In the genomic region with DNA sequence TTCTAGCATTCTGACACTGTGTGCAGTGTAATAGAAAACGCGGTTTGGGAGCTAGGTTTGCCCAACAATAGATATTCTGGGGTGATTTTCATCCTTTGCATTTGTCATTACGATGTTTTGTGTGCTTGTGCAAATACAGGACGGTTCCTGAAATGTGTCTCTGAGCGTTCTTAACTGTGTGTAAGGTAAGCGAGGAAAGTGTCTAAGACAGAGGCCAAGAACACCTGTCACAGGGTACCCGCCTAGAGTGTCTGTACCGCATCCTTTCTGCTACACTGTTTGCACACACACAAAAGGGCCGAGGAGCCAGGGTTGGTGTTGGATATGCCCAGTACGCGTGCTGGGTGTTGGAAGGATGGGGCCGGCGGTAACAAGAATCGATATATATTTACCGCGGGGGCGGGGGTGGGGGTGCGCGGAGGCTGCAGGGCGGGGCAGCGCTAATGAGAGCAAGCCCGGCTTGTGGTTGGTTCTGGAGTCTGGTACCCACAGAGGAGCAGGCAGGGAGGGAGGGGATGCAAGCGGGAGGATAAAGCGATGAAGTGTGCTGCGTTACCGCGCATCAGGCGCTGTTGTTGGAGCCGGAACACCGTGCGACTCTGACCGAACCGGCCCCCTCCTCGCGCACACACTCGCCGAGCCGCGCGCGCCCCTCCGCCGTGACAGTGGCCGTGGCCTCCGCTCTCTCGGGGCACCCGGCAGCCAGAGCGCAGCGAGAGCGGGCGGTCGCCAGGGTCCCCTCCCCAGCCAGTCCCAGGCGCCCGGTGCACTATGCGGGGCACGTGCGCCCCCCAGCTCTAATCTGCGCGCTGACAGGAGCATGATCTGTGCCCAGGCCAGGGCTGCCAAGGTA, we compare ENCODE assay signal across 7 cellular contexts. TPM values are rescaled to one million over a fixed set of nuclear protein-coding genes. Genes with fewer than 3 reads are reported as not detected.
DNase-seq lines count a peak whose midpoint lies in the region; ATAC-seq and TF ChIP-seq lines count a peak whose summit lies in the region.

Gene HECW1, plus strand, starts transcription at position 560 of the 853 bp plus-strand sequence. CDS start 131,259 bp downstream, outside the sequence.

- H3K27ac Mint-ChIP-seq in CD8-positive, alpha-beta memory T cell, result no peak within 1 kb of the TSS

- peak within 1 kb of the TSS in 1 of 7 donors; percentile 15 for H3K4me3 Mint-ChIP-seq in CD8-positive, alpha-beta memory T cell

- H3K9me3 ChIP-seq in WERI-Rb-1 (ENCODE audit: severe bottlenecking), result no peaks in the 10 kb centered on the region
- H3K9me3 ChIP-seq in PC-9 (ENCODE audit: insufficient read depth, low read depth), result no peaks in the 10 kb centered on the region
- no peaks in the 10 kb centered on the region for H3K9me3 ChIP-seq in CD8-positive, alpha-beta memory T cell (ENCODE audit: low read length)

- peaks cover 52 to 76% of the 10 kb centered on the region in 2 donors for H3K27me3 Mint-ChIP-seq in CD8-positive, alpha-beta memory T cell

- H3K9me2 ChIP-seq in PC-9 (ENCODE audit: insufficient read depth), result 0 out of 2 replicates have a peak, but pooled peaks cover 2% of the 10 kb centered on the region

- POLR2A ChIA-PET in PC-9 (lab: Charles Lee; ENCODE audit: unreplicated experiment), result no interaction called here
- POLR2A ChIA-PET in CD8-positive, alpha-beta memory T cell (lab: Charles Lee), result no interaction called here

- no peaks in the 10 kb centered on the region for H3K79me2 ChIP-seq in PC-9 (ENCODE audit: low read depth)

- H3F3A ChIP-seq in PC-9 (ENCODE audit: insufficient read depth, low read depth), result no peaks in the 10 kb centered on the region

- no peaks in the 10 kb centered on the region for H4K20me1 ChIP-seq in PC-9 (ENCODE audit: insufficient read depth)

- H3K27me3 ChIP-seq in WERI-Rb-1 (ENCODE audit: insufficient read depth, low read depth, severe bottlenecking), result peaks cover 58% of the 10 kb centered on the region
- H3K27me3 ChIP-seq in PC-9 (ENCODE audit: insufficient read depth, low read depth), result peaks cover 67% of the 10 kb centered on the region
- H3K27me3 ChIP-seq in CD8-positive, alpha-beta memory T cell (ENCODE audit: insufficient read depth, low read length, poor library complexity, severe bottlenecking), result peaks cover 26% of the 10 kb centered on the region

- peaks cover 0 to 1% (median 0%) of the 10 kb centered on the region in 5 donors for H3K9me3 Mint-ChIP-seq in CD8-positive, alpha-beta memory T cell

- peaks cover 7 to 15% (median 10%) of the 10 kb centered on the region in 3 donors for H3K4me1 Mint-ChIP-seq in CD8-positive, alpha-beta memory T cell

- no peak for DNase-seq in H4 (ENCODE audit: low spot score)
- peak; percentile 9 for DNase-seq in WERI-Rb-1
- DNase-seq in head of caudate nucleus, result peak; percentile 30 to 89 (median 65)
- no peak for DNase-seq in PC-9
- no peak for DNase-seq in CD8-positive, alpha-beta memory T cell

- no peaks in the 10 kb centered on the region for H3K36me3 ChIP-seq in WERI-Rb-1
- H3K36me3 ChIP-seq in PC-9 (ENCODE audit: low read depth), result no peaks in the 10 kb centered on the region
- no peaks in the 10 kb centered on the region for H3K36me3 ChIP-seq in CD8-positive, alpha-beta memory T cell (ENCODE audit: insufficient read depth, low read length)

- CTCF ChIA-PET in PC-9 (lab: Charles Lee), result no interaction called here
- CTCF ChIA-PET in CD8-positive, alpha-beta memory T cell (lab: Charles Lee), result no interaction called here

- no peak for ATAC-seq in HG03139 (IDR thresholded peaks at IDR 0.05; ENCODE audit: unreplicated experiment)

- TF ChIP-seq CTCF in WERI-Rb-1 (IDR thresholded peaks at IDR 0.05; ENCODE audit: low read depth, low read length), result no peak
- TF ChIP-seq CTCF in PC-9 (conservative IDR thresholded peaks at IDR 0.05), result no peak

- H2AFZ ChIP-seq in PC-9, result no peak within 1 kb of the TSS

- intact Hi-C loops in head of caudate nucleus (cut with DNase I) (loop anchor here (10.0 kb wide), 1 partner anchor 168 kb away; no protein-coding TSS in a partner anchor), PC-9 (cut with micrococcal nuclease; ENCODE audit: unreplicated experiment) (no loop called here)

- H3K4me3 ChIP-seq in WERI-Rb-1 (ENCODE audit: low read depth, low read length) (peak within 1 kb of the TSS; percentile 51), skin epidermis (peak within 1 kb of the TSS; percentile 4 to 31 (median 24)), PC-9 (no peak within 1 kb of the TSS)
- no peak within 1 kb of the TSS for H3K4me3 ChIP-seq in CD8-positive, alpha-beta memory T cell (ENCODE audit: low read length)

- H3K4me2 ChIP-seq in PC-9, result no peak within 1 kb of the TSS

- no peaks in the 10 kb centered on the region for H3K4me1 ChIP-seq in PC-9 (replicated peaks; ENCODE audit: insufficient read depth)
- H3K4me1 ChIP-seq in CD8-positive, alpha-beta memory T cell (ENCODE audit: insufficient read depth, low read length), result no peaks in the 10 kb centered on the region

- no TSS peak for BruUV-seq in PC-9 (replicated peaks; lab: Mats Ljungman, UMichigan)

- H3K27ac ChIP-seq in WERI-Rb-1 (no peak within 1 kb of the TSS), skin epidermis (no peak within 1 kb of the TSS), PC-9 (no peak within 1 kb of the TSS)
- no peak within 1 kb of the TSS for H3K27ac ChIP-seq in CD8-positive, alpha-beta memory T cell (ENCODE audit: low read depth, low read length)

- no peaks in the 10 kb centered on the region for H3K36me3 Mint-ChIP-seq in CD8-positive, alpha-beta memory T cell

RNA-seq across cellular contexts. Expression of gene HECW1, which starts in this region (rescaled TPM):
- total RNA-seq in H4 (2014; rRNA removed; shearing (Covaris generic)), result 25.9 and 33.8 TPM in 2 replicates
- 0.48 and 2.7 TPM in 2 replicates for total RNA-seq in PC-9 (2021)
- not detected for total RNA-seq in CD8-positive, alpha-beta memory T cell
- polyA plus RNA-seq in CD8-positive, alpha-beta memory T cell, result not detected

Comparison
In these comparisons a context has a peak if more than half of its experiments do, and no peak if none do; other contexts are left out.
1. DNase-seq: peak in WERI-Rb-1 (single experiment) and head of caudate nucleus (42 of 42); none in H4 (single experiment), PC-9 (0 of 2) and CD8-positive, alpha-beta memory T cell (0 of 5).
2. H3K4me3 ChIP-seq: peak in WERI-Rb-1 (single experiment) and skin epidermis (7 of 7); none in PC-9 (single experiment) and CD8-positive, alpha-beta memory T cell (single experiment).